Comparison of ENCODE assay signal across 1 cellular context in genomic region chr19:56140583-56141415, GRCh38.
A peak's percentile ranks its signal among the peaks of the same experiment; 100 is the strongest.
TF ChIP-seq lines count a peak whose summit lies in the region.

TSS of gene ZNF444 (plus strand) at chr19:56141287. CDS start at chr19:56146912, 5,625 bp downstream.

TF ChIP-seq in K562, 482 proteins besides CTCF, POLR2A, EP300 and RAD21 (continued from another document and continues in another):
- peak; percentile 74 for TF ChIP-seq ZBTB40 (IDR thresholded peaks at IDR 0.05)
- TF ChIP-seq ZBTB40 (CRISPR knock-in tag; IDR thresholded peaks at IDR 0.05) = no peak
- peak; percentile 12; the same call in 1 of the 2 replicates for TF ChIP-seq OTX1 (CRISPR knock-in tag; IDR thresholded peaks at IDR 0.05)
- 0 out of 2 replicates have a peak, but pooled peaks have one; percentile 49 for TF ChIP-seq EGR1 (conservative IDR thresholded peaks at IDR 0.05)
- no peak for TF ChIP-seq MCM2 (IDR thresholded peaks at IDR 0.05; ENCODE audit: low read depth)
- no peak; the same call in 1 of the 2 replicates for TF ChIP-seq MGA (IDR thresholded peaks at IDR 0.05)
- TF ChIP-seq CUX1 (CRISPR knock-in tag; IDR thresholded peaks at IDR 0.05) = no peak
- TF ChIP-seq HSF4 (CRISPR knock-in tag; IDR thresholded peaks at IDR 0.05; ENCODE audit: borderline replicate concordance) = no peak
- TF ChIP-seq NR1H2 (CRISPR knock-in tag; IDR thresholded peaks at IDR 0.05) = no peak
- 0 out of 2 replicates have a peak, but pooled peaks have one; percentile 46 for TF ChIP-seq ZNF511 (CRISPR knock-in tag; IDR thresholded peaks at IDR 0.05)
- TF ChIP-seq ZNF134 (CRISPR knock-in tag; conservative IDR thresholded peaks at IDR 0.05) = peak; percentile 50; the same call in 1 of the 2 replicates
- peak; percentile 12; the same call in 1 of the 2 replicates for TF ChIP-seq CTBP1 (IDR thresholded peaks at IDR 0.05; ENCODE audit: borderline replicate concordance)
- TF ChIP-seq NFIC (IDR thresholded peaks at IDR 0.05) = no peak; the same call in 1 of the 2 replicates
- TF ChIP-seq JUNB (CRISPR knock-in tag; conservative IDR thresholded peaks at IDR 0.05) = no peak
- TF ChIP-seq RHOXF2B (CRISPR knock-in tag; conservative IDR thresholded peaks at IDR 0.05) = no peak
- no peak for TF ChIP-seq DEAF1 (CRISPR knock-in tag; IDR thresholded peaks at IDR 0.05)
- TF ChIP-seq IRF1 (CRISPR knock-in tag; IDR thresholded peaks at IDR 0.05; ENCODE audit: borderline replicate concordance) = no peak
